ENCODE assay signal across 1 cellular context in genomic region chr7:117186218-117186617, GRCh38.
TF ChIP-seq lines count a peak whose summit lies in the region.

No MANE protein-coding gene starts in this region.

TF ChIP-seq in K562, 482 proteins besides CTCF, POLR2A, EP300 and RAD21 (continued from another document):
- TF ChIP-seq HMBOX1 (IDR thresholded peaks at IDR 0.05), result 0 out of 2 replicates have a peak, but pooled peaks have one; percentile 35
- peak; percentile 21; the same call in 1 of the 2 replicates for TF ChIP-seq CBFA2T3 (IDR thresholded peaks at IDR 0.05)
- TF ChIP-seq FOSL1 (tag; conservative IDR thresholded peaks at IDR 0.05), result peak; percentile 62
- peak; percentile 38; the same call in 1 of the 2 replicates for TF ChIP-seq JUND (IDR thresholded peaks at IDR 0.05; ENCODE audit: borderline replicate concordance, low read depth, low read length)
- no peak for TF ChIP-seq JUND (tag; IDR thresholded peaks at IDR 0.05; ENCODE audit: borderline replicate concordance, low read depth, low read length)
- TF ChIP-seq TEAD1 (CRISPR knock-in tag; IDR thresholded peaks at IDR 0.05), result peak in 1 of 2 experiments; percentile 59; a peak in 1 of 4 replicates
- no peak for TF ChIP-seq CEBPG (CRISPR knock-in tag; IDR thresholded peaks at IDR 0.05)
- peak; percentile 40 to 69; a peak in 2 of 4 replicates for TF ChIP-seq CEBPG (tag; conservative IDR thresholded peaks at IDR 0.05 in 1 of 2, IDR thresholded peaks at IDR 0.05 in 1 of 2)
- TF ChIP-seq DPF2 (IDR thresholded peaks at IDR 0.05), result 0 out of 2 replicates have a peak, but pooled peaks have one; percentile 32
- no peak for TF ChIP-seq SETDB1 (IDR thresholded peaks at IDR 0.05; ENCODE audit: low read length)
- TF ChIP-seq BDP1 (IDR thresholded peaks at IDR 0.05; ENCODE audit: insufficient read depth, insufficient read length), result no peak
- TF ChIP-seq, protein P1, sequence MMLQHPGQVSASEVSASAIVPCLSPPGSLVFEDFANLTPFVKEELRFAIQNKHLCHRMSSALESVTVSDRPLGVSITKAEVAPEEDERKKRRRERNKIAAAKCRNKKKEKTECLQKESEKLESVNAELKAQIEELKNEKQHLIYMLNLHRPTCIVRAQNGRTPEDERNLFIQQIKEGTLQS (IDR thresholded peaks at IDR 0.05), result peak; percentile 26; the same call in 1 of the 2 replicates
- TF ChIP-seq, protein P1 (CRISPR knock-in tag; conservative IDR thresholded peaks at IDR 0.05), result no peak
- TF ChIP-seq CEBPB (tag; IDR thresholded peaks at IDR 0.05), result peak; percentile 77
- TF ChIP-seq, protein P2, sequence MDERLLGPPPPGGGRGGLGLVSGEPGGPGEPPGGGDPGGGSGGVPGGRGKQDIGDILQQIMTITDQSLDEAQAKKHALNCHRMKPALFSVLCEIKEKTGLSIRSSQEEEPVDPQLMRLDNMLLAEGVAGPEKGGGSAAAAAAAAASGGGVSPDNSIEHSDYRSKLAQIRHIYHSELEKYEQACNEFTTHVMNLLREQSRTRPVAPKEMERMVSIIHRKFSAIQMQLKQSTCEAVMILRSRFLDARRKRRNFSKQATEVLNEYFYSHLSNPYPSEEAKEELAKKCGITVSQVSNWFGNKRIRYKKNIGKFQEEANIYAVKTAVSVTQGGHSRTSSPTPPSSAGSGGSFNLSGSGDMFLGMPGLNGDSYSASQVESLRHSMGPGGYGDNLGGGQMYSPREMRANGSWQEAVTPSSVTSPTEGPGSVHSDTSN (CRISPR knock-in tag; IDR thresholded peaks at IDR 0.05; ENCODE audit: low read depth), result no peak
- TF ChIP-seq, protein P2 (tag; conservative IDR thresholded peaks at IDR 0.05; ENCODE audit: low read depth), result no peak; the same call in 1 of the 2 replicates
- TF ChIP-seq CXXC5 (CRISPR knock-in tag; IDR thresholded peaks at IDR 0.05), result peak; percentile 35
- TF ChIP-seq RBM17 (IDR thresholded peaks at IDR 0.05; ENCODE audit: borderline replicate concordance, low read depth, low read length), result no peak
- TF ChIP-seq, protein P3, sequence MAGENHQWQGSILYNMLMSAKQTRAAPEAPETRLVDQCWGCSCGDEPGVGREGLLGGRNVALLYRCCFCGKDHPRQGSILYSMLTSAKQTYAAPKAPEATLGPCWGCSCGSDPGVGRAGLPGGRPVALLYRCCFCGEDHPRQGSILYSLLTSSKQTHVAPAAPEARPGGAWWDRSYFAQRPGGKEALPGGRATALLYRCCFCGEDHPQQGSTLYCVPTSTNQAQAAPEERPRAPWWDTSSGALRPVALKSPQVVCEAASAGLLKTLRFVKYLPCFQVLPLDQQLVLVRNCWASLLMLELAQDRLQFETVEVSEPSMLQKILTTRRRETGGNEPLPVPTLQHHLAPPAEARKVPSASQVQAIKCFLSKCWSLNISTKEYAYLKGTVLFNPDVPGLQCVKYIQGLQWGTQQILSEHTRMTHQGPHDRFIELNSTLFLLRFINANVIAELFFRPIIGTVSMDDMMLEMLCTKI (IDR thresholded peaks at IDR 0.05; ENCODE audit: partially characterized antibody), result no peak
TF ChIP-seq in K562: peak in this region for 14.
